Comparison of ENCODE assay signal across 18 cellular contexts in genomic region chr21:44448651-44449131, GRCh38. TPM values are rescaled to one million over a fixed set of nuclear protein-coding genes. Genes with fewer than 3 reads are reported as not detected.
"Had no signal": no experiment of that assay in that cellular context is flagged by ENCODE, and none has a peak within 500 bp of the region (broad histone marks: within the 10 kb centered on the region; RNA-seq: fewer than 3 reads in every experiment).

No MANE protein-coding gene starts in this region.

- H3K4me1 ChIP-seq: colonic mucosa, suprapubic skin had no signal

- H3K9me3 Mint-ChIP-seq: activated B cell treated with CpG ODN at 0.5 μM for 24 hours; activated naive CD4-positive, alpha-beta T cell treated with anti-CD3 and anti-CD28 coated beads, Interleukin-2, amount 50 U/mL, for 72 hours; natural killer cell treated with Interleukin-12 subunit alpha and Interleukin-12 subunit beta and Interleukin-15 and Interleukin-18, amount 100 ng/mL, for 72 hours; type B pancreatic cell had no signal

- H3K4me3 Mint-ChIP-seq: activated B cell treated with CpG ODN at 0.5 μM for 24 hours; activated CD8-positive, alpha-beta memory T cell treated with anti-CD3 and anti-CD28 coated beads, Interleukin-2, amount 10 ng/mL, durations not matched to agents 7 days and 5 days; natural killer cell treated with Interleukin-12 subunit alpha and Interleukin-12 subunit beta and Interleukin-15 and Interleukin-18, amount 100 ng/mL, for 72 hours; type B pancreatic cell had no signal

- H3K36me3 ChIP-seq: colonic mucosa, SJCRH30, suprapubic skin had no signal

- H3K27ac ChIP-seq: colonic mucosa, SJCRH30, suprapubic skin had no signal

- H3K4me1 Mint-ChIP-seq: activated CD8-positive, alpha-beta memory T cell treated with anti-CD3 and anti-CD28 coated beads, Interleukin-2, amount 10 ng/mL, durations not matched to agents 7 days and 5 days had no signal

- ATAC-seq: activated CD8-positive, alpha-beta memory T cell treated with anti-CD3 and anti-CD28 coated beads, Interleukin-2, amount 10 ng/mL, durations not matched to agents 7 days and 5 days; activated naive CD4-positive, alpha-beta T cell treated with anti-CD3 and anti-CD28 coated beads, Interleukin-2, amount 50 U/mL, for 72 hours had no signal

- H3K27ac Mint-ChIP-seq: activated B cell treated with CpG ODN at 0.5 μM for 24 hours; activated CD8-positive, alpha-beta memory T cell treated with anti-CD3 and anti-CD28 coated beads, Interleukin-2, amount 10 ng/mL, durations not matched to agents 7 days and 5 days; activated naive CD4-positive, alpha-beta T cell treated with anti-CD3 and anti-CD28 coated beads, Interleukin-2, amount 50 U/mL, for 72 hours; activated T-helper 2 cell treated with anti-CD3 and anti-CD28 coated beads, Interferon-gamma antibody, Interleukin-2, Interleukin-4, amounts not matched to agents 10 μg/mL and 5 μg/mL and 100 μg/mL, durations not matched to agents 14 hours and 24 hours and 36 hours; natural killer cell treated with Interleukin-12 subunit alpha and Interleukin-12 subunit beta and Interleukin-15 and Interleukin-18, amount 100 ng/mL, for 72 hours; type B pancreatic cell had no signal

- H3K4me3 ChIP-seq: colonic mucosa, SJCRH30, suprapubic skin had no signal

- H3K9me3 ChIP-seq: colonic mucosa, SJCRH30, suprapubic skin had no signal

- H3K27me3 ChIP-seq: colonic mucosa had no signal

- DNase-seq: activated CD4-positive, alpha-beta T cell treated with anti-CD3 and anti-CD28 coated beads, Interleukin-2, amount 50 U/mL, for 4 hours; activated CD8-positive, alpha-beta memory T cell treated with anti-CD3 and anti-CD28 coated beads, Interleukin-2, amount 10 ng/mL, durations not matched to agents 7 days and 5 days; activated T-cell treated with anti-CD3 and anti-CD28 coated beads, Interleukin-2, amount 50 U/mL, for 1 hour; central memory CD4-positive, alpha-beta T cell; colonic mucosa; foreskin fibroblast; mesendoderm; SJCRH30; stimulated activated CD4-positive, alpha-beta T cell treated with anti-CD3 and anti-CD28 coated beads, Interleukin-4, amount 100 ng/mL, for 4 hours; stimulated activated CD8-positive, alpha-beta memory T cell treated with anti-CD3 and anti-CD28 coated beads, Interleukin-4, amount 100 ng/mL, for 48 hours; stimulated activated naive CD4-positive, alpha-beta T cell treated with Interleukin-2 at 50 U/mL for 16 hours; T-helper 2 cell had no signal

- H3K36me3 Mint-ChIP-seq: activated CD8-positive, alpha-beta memory T cell treated with anti-CD3 and anti-CD28 coated beads, Interleukin-2, amount 10 ng/mL, durations not matched to agents 7 days and 5 days; activated naive CD4-positive, alpha-beta T cell treated with anti-CD3 and anti-CD28 coated beads, Interleukin-2, amount 50 U/mL, for 72 hours; natural killer cell treated with Interleukin-12 subunit alpha and Interleukin-12 subunit beta and Interleukin-15 and Interleukin-18, amount 100 ng/mL, for 72 hours; type B pancreatic cell had no signal

RNA-seq across cellular contexts. Expression of gene LRRC3, which starts 6.6 kb away (rescaled TPM):
- total RNA-seq: SJCRH30 had no signal
